8 cellular contexts compared by ENCODE assay signal in genomic region chr7:129825554-129826267, GRCh38.
DNase-seq lines count a peak whose midpoint lies in the region; ATAC-seq and TF ChIP-seq lines count a peak whose summit lies in the region.

No MANE protein-coding gene starts in this region.

- DNase-seq in AG04450 (ENCODE audit: low read depth, low spot score) (no peak), NCI-H345 treated with DMSO at 0.1 percent for 48 hours (lab: John Stamatoyannopoulos, UW; ENCODE audit: unreplicated experiment) (peak; percentile 92), dedifferentiated amniotic fluid mesenchymal stem cell (ENCODE audit: extremely low spot score) (peak; percentile 51), left lung (peak; percentile 91 to 100)
- DNase-seq in activated CD4-positive, alpha-beta T cell treated with anti-CD3 and anti-CD28 coated beads, Interleukin-2, amount 10 ng/mL, durations not matched to agents 24 days and 14 days, result peak; percentile 97
- peak; percentile 78 for DNase-seq in stimulated activated CD4-positive, alpha-beta T cell treated with anti-CD3 and anti-CD28 coated beads, Interleukin-2, amount 100 ng/mL, for 4 hours (ENCODE audit: low read depth)

- CTCF ChIA-PET in AG04450 (lab: Charles Lee), result interaction anchor here (0.6 to 5.8 kb wide), 23 partner anchors 9 to 590 kb away, joined by 3 to 41 read pairs (median 4); no protein-coding TSS in a partner anchor

- H3K4me1 Mint-ChIP-seq in activated CD4-positive, alpha-beta T cell treated with anti-CD3 and anti-CD28 coated beads, Interleukin-2, amount 10 ng/mL, durations not matched to agents 24 days and 14 days, result peaks cover 14% of the 10 kb centered on the region

- POLR2A ChIA-PET in AG04450 (lab: Yijun Ruan, JAX), result interaction anchor here (0.6 to 1.1 kb wide), 4 partner anchors 29 to 203 kb away, joined by 3 to 7 read pairs (median 4); no protein-coding TSS in a partner anchor

- H3K9me3 Mint-ChIP-seq in activated CD4-positive, alpha-beta T cell treated with anti-CD3 and anti-CD28 coated beads, Interleukin-2, amount 10 ng/mL, durations not matched to agents 24 days and 14 days, result no peaks in the 10 kb centered on the region

- ATAC-seq in GM18861 (IDR thresholded peaks at IDR 0.05; ENCODE audit: unreplicated experiment) (peak; percentile 59), HG03095 (IDR thresholded peaks at IDR 0.05; ENCODE audit: unreplicated experiment) (peak; percentile 66), left lung (peak; percentile 88)

- no peaks in the 10 kb centered on the region for H3K36me3 ChIP-seq in left lung

- intact Hi-C loops in activated CD4-positive, alpha-beta T cell treated with anti-CD3 and anti-CD28 coated beads, Interleukin-2, amount 10 ng/mL, durations not matched to agents 24 days and 14 days (cut with micrococcal nuclease), result loop anchor here (1.0 to 10.0 kb wide), 8 partner anchors 122 to 601 kb away; no protein-coding TSS in a partner anchor
- intact Hi-C loops in left lung (cut with DNase I), result loop anchor here in 1 of 2 donors (5.0 to 10.0 kb wide), 2 partner anchors 158 to 189 kb away; no protein-coding TSS in a partner anchor

- no peaks in the 10 kb centered on the region for H3K36me3 Mint-ChIP-seq in activated CD4-positive, alpha-beta T cell treated with anti-CD3 and anti-CD28 coated beads, Interleukin-2, amount 10 ng/mL, durations not matched to agents 24 days and 14 days (ENCODE audit: low read depth)

- H3K27me3 Mint-ChIP-seq in activated CD4-positive, alpha-beta T cell treated with anti-CD3 and anti-CD28 coated beads, Interleukin-2, amount 10 ng/mL, durations not matched to agents 24 days and 14 days, result no peaks in the 10 kb centered on the region

- H3K4me3 Mint-ChIP-seq in activated CD4-positive, alpha-beta T cell treated with anti-CD3 and anti-CD28 coated beads, Interleukin-2, amount 10 ng/mL, durations not matched to agents 24 days and 14 days, result peak overlapping the region; percentile 94

- H3K27ac Mint-ChIP-seq in activated CD4-positive, alpha-beta T cell treated with anti-CD3 and anti-CD28 coated beads, Interleukin-2, amount 10 ng/mL, durations not matched to agents 24 days and 14 days, result peak overlapping the region; percentile 85

- TF ChIP-seq CTCF in AG04450 (IDR thresholded peaks at IDR 0.05; ENCODE audit: low read depth, low read length) (peak; percentile 54), left lung (IDR thresholded peaks at IDR 0.05) (peak; percentile 93 to 99)

- H3K27me3 ChIP-seq in AG04450 (ENCODE audit: control insufficient read depth, insufficient read depth, low read length), result no peaks in the 10 kb centered on the region
- H3K27me3 ChIP-seq in left lung, result no peaks in the 10 kb centered on the region

- H3K27ac ChIP-seq in AG04450 (ENCODE audit: low read depth, low read length) (peak overlapping the region; percentile 39), left lung (peak overlapping the region; percentile 53 to 56)

- H3K9me3 ChIP-seq in AG04450 (ENCODE audit: control insufficient read depth, insufficient read depth, low read length) (no peaks in the 10 kb centered on the region), left lung (no peaks in the 10 kb centered on the region)

- peaks cover 7 to 37% of the 10 kb centered on the region in 2 donors for H3K4me1 ChIP-seq in left lung

- H3K4me3 ChIP-seq in AG04450 (ENCODE audit: low read depth, low read length) (peak overlapping the region; percentile 73), left lung (peak overlapping the region; percentile 61 to 81)
